In genomic region chr1:52892424-52892823, GRCh38 we compare ENCODE assay signal across 25 cellular contexts. TPM values are rescaled to one million over a fixed set of nuclear protein-coding genes. Genes with fewer than 3 reads are reported as not detected.
DNase-seq lines count a peak whose midpoint lies in the region; ATAC-seq, FAIRE-seq and TF ChIP-seq lines count a peak whose summit lies in the region.
"Had no signal": no experiment of that assay in that cellular context is flagged by ENCODE, and none has a peak within 500 bp of the region (broad histone marks: within the 10 kb centered on the region; RNA-seq: fewer than 3 reads in every experiment).

No MANE protein-coding gene starts in this region.

- H3F3A ChIP-seq in Loucy (ENCODE audit: low read depth): no peaks in the 10 kb centered on the region

- TF ChIP-seq POLR2A in esophagus squamous epithelium (IDR thresholded peaks at IDR 0.05): no peak

- no peaks in the 10 kb centered on the region for H3K9me3 Mint-ChIP-seq in activated CD8-positive, alpha-beta T cell treated with anti-CD3 and anti-CD28 coated beads, Interleukin-2, amount 10 ng/mL, durations not matched to agents 7 days and 5 days (ENCODE audit: insufficient read depth)
- H3K9me3 Mint-ChIP-seq: CD4-positive, alpha-beta T cell; CD8-positive, alpha-beta T cell had no signal

- CTCF ChIA-PET in activated CD8-positive, alpha-beta T cell treated with anti-CD3 and anti-CD28 coated beads, Interleukin-2, amount 10 ng/mL, durations not matched to agents 7 days and 5 days (lab: Charles Lee): interaction anchor here (1.0 to 4.7 kb wide), 2 partner anchors 13 to 29 kb away, joined by 3 to 18 read pairs; partner anchors contain the start of gene ECHDC2

- H3K27ac ChIP-seq in esophagus (ENCODE audit: low read depth in 2 of 2, low read length in 1 of 2): peak overlapping the region; percentile 82 to 86
- peak overlapping the region in 3 of 4 donors; percentile 53 to 79 (median 64) for H3K27ac ChIP-seq in esophagus squamous epithelium
- no peak overlapping the region for H3K27ac ChIP-seq in keratinocyte (ENCODE audit: control insufficient read depth, insufficient read depth, low read length)
- H3K27ac ChIP-seq in foreskin keratinocyte: no peak overlapping the region
- H3K27ac ChIP-seq: 22Rv1; A549; BLaER1 treated with 17β-estradiol and CSF1 and Interleukin-3, amounts not matched to agents 10 nM and 100 nM; C4-2B had no signal

- POLR2A ChIA-PET in activated CD8-positive, alpha-beta T cell treated with anti-CD3 and anti-CD28 coated beads, Interleukin-2, amount 10 ng/mL, durations not matched to agents 7 days and 5 days (lab: Charles Lee): no interaction called here

- no peaks in the 10 kb centered on the region for H3K79me2 ChIP-seq in Loucy (ENCODE audit: insufficient read depth, low read length)
- H3K79me2 ChIP-seq in keratinocyte (ENCODE audit: control insufficient read depth, insufficient read depth, low read length): no peaks in the 10 kb centered on the region

- intact Hi-C loops in esophagus squamous epithelium (cut with DNase I): no loop called here

- 82 to 92% methylated on average over 4 of the region's 4 CpGs for WGBS in esophagus, 2 donors
- WGBS in esophagus squamous epithelium, 2 donors: 50 to 56% methylated on average over 1 to 3 of the region's 4 CpGs

- TF ChIP-seq CTCF in Loucy (conservative IDR thresholded peaks at IDR 0.05; ENCODE audit: low read length) (no peak), esophagus squamous epithelium (IDR thresholded peaks at IDR 0.05) (no peak), keratinocyte (optimal IDR thresholded peaks at IDR 0.05 in 1 of 3, IDR thresholded peaks at IDR 0.05 in 1 of 3, conservative IDR thresholded peaks at IDR 0.05 in 1 of 3; ENCODE audit: extremely low read depth in 1 of 3, insufficient read depth in 2 of 3, low read length in 3 of 3) (no peak), foreskin keratinocyte (conservative IDR thresholded peaks at IDR 0.05) (no peak)

- H3K27ac Mint-ChIP-seq in activated CD8-positive, alpha-beta T cell treated with anti-CD3 and anti-CD28 coated beads, Interleukin-2, amount 10 ng/mL, durations not matched to agents 7 days and 5 days: no peak overlapping the region
- H3K27ac Mint-ChIP-seq: B cell; CD4-positive, alpha-beta T cell; CD8-positive, alpha-beta T cell had no signal

- H3K27me3 Mint-ChIP-seq in activated CD8-positive, alpha-beta T cell treated with anti-CD3 and anti-CD28 coated beads, Interleukin-2, amount 10 ng/mL, durations not matched to agents 7 days and 5 days (ENCODE audit: low read depth): peaks cover 2% of the 10 kb centered on the region
- H3K27me3 Mint-ChIP-seq: B cell; CD4-positive, alpha-beta T cell had no signal

- DNase-seq in esophagus squamous epithelium (lab: John Stamatoyannopoulos, UW): no peak
- no peak for DNase-seq in keratinocyte (ENCODE audit: low read depth, low spot score)
- no peak for DNase-seq in SHP77 (lab: John Stamatoyannopoulos, UW)
- DNase-seq in NCI-H2171 (lab: John Stamatoyannopoulos, UW): no peak
- no peak for DNase-seq in activated CD8-positive, alpha-beta T cell treated with anti-CD3 and anti-CD28 coated beads, Interleukin-2, amount 10 ng/mL, durations not matched to agents 7 days and 5 days
- no peak for DNase-seq in foreskin keratinocyte
- DNase-seq: AML-193; Caco-2; Calu3; CD4-positive, alpha-beta T cell; CD8-positive, alpha-beta T cell; DMS79 treated with DMSO at 0.1 percent for 48 hours; GF-D8 had no signal

- peak; percentile 23 for FAIRE-seq in keratinocyte (lab: Jason Lieb, UNC)
- FAIRE-seq: A549, D721Med, G401.6, GM12891, GM19239 had no signal

- H4K20me1 ChIP-seq in Loucy (ENCODE audit: insufficient read depth, low read length, poor library complexity, severe bottlenecking): no peaks in the 10 kb centered on the region
- H4K20me1 ChIP-seq in keratinocyte (ENCODE audit: control insufficient read depth, extremely low read depth, insufficient read depth, low read length): no peaks in the 10 kb centered on the region
- H4K20me1 ChIP-seq: BLaER1 treated with 17β-estradiol and CSF1 and Interleukin-3, amounts not matched to agents 10 nM and 100 nM had no signal

- H3K36me3 ChIP-seq in Loucy (ENCODE audit: insufficient read depth, low read length) (no peaks in the 10 kb centered on the region), esophagus (ENCODE audit: control insufficient read depth in 2 of 2, insufficient read depth in 2 of 2, low read length in 1 of 2) (peaks cover 0 to 3% of the 10 kb centered on the region in 2 donors), esophagus squamous epithelium (peaks cover 0 to 20% (median 6%) of the 10 kb centered on the region in 3 donors), keratinocyte (ENCODE audit: control insufficient read depth in 2 of 2, extremely low read depth in 1 of 2, insufficient read depth in 2 of 2, low read length in 2 of 2) (peaks cover 2 to 5% of the 10 kb centered on the region in 2 experiments)
- H3K36me3 ChIP-seq: BLaER1 treated with 17β-estradiol and CSF1 and Interleukin-3, amounts not matched to agents 10 nM and 100 nM had no signal

- H3K9ac ChIP-seq in Loucy (ENCODE audit: low read depth, low read length, poor library complexity, severe bottlenecking) (no peak overlapping the region), keratinocyte (ENCODE audit: control insufficient read depth, extremely low read depth, insufficient read depth, low read length) (no peak overlapping the region)
- H3K9ac ChIP-seq: BLaER1 treated with 17β-estradiol and CSF1 and Interleukin-3, amounts not matched to agents 10 nM and 100 nM had no signal

- H3K4me2 ChIP-seq in Loucy (ENCODE audit: low read depth, low read length, poor library complexity, severe bottlenecking) (no peak overlapping the region), keratinocyte (ENCODE audit: control insufficient read depth, extremely low read depth, insufficient read depth, low read depth, low read length) (no peak overlapping the region)
- H3K4me2 ChIP-seq: A549; BLaER1 treated with 17β-estradiol and CSF1 and Interleukin-3, amounts not matched to agents 10 nM and 100 nM had no signal

- H2AFZ ChIP-seq in Loucy (ENCODE audit: low read length) (peak overlapping the region; percentile 51; the same call in 1 of the 2 replicates), keratinocyte (ENCODE audit: control insufficient read depth, low read length) (no peak overlapping the region)

- no peak overlapping the region for H3K4me3 Mint-ChIP-seq in activated CD8-positive, alpha-beta T cell treated with anti-CD3 and anti-CD28 coated beads, Interleukin-2, amount 10 ng/mL, durations not matched to agents 7 days and 5 days
- H3K4me3 Mint-ChIP-seq: B cell; CD4-positive, alpha-beta T cell; CD8-positive, alpha-beta T cell had no signal

- H3K27me3 ChIP-seq in Loucy (ENCODE audit: insufficient read depth, low read length, poor library complexity, severe bottlenecking) (no peaks in the 10 kb centered on the region), esophagus (ENCODE audit: control insufficient read depth in 1 of 2, insufficient read depth in 2 of 2, low read length in 2 of 2) (no peaks in the 10 kb centered on the region), esophagus squamous epithelium (no peaks in the 10 kb centered on the region), keratinocyte (ENCODE audit: control insufficient read depth, extremely low read depth, insufficient read depth, low read length) (no peaks in the 10 kb centered on the region), foreskin keratinocyte (no peaks in the 10 kb centered on the region)
- H3K27me3 ChIP-seq: BLaER1 treated with 17β-estradiol and CSF1 and Interleukin-3, amounts not matched to agents 10 nM and 100 nM had no signal

- no peaks in the 10 kb centered on the region for H3K4me1 Mint-ChIP-seq in activated CD8-positive, alpha-beta T cell treated with anti-CD3 and anti-CD28 coated beads, Interleukin-2, amount 10 ng/mL, durations not matched to agents 7 days and 5 days (ENCODE audit: low read depth)
- H3K4me1 Mint-ChIP-seq: B cell had no signal

- dilution Hi-C loops in keratinocyte (cut with MboI; ENCODE audit: extremely low pct_ligation_motif_present, low sequenced_read_pairs): no loop called here

- H3K9me3 ChIP-seq in Loucy (ENCODE audit: insufficient read depth, low read depth, low read length): no peaks in the 10 kb centered on the region
- no peaks in the 10 kb centered on the region for H3K9me3 ChIP-seq in esophagus (ENCODE audit: control insufficient read depth in 2 of 2, insufficient read depth in 1 of 2, low read depth in 1 of 2, low read length in 1 of 2)
- no peaks in the 10 kb centered on the region for H3K9me3 ChIP-seq in esophagus squamous epithelium
- H3K9me3 ChIP-seq in keratinocyte (ENCODE audit: control insufficient read depth, low read depth, low read length): no peaks in the 10 kb centered on the region
- H3K9me3 ChIP-seq: A549; BLaER1 treated with 17β-estradiol and CSF1 and Interleukin-3, amounts not matched to agents 10 nM and 100 nM; Caco-2 had no signal

- no peaks in the 10 kb centered on the region for H3K9me2 ChIP-seq in Loucy (replicated peaks; ENCODE audit: low read depth, low read length)

- H3K36me3 Mint-ChIP-seq in activated CD8-positive, alpha-beta T cell treated with anti-CD3 and anti-CD28 coated beads, Interleukin-2, amount 10 ng/mL, durations not matched to agents 7 days and 5 days (ENCODE audit: low read depth): no peaks in the 10 kb centered on the region

- H3K4me3 ChIP-seq in Loucy (ENCODE audit: low read length, poor library complexity, severe bottlenecking): no peak overlapping the region
- H3K4me3 ChIP-seq in esophagus (ENCODE audit: low read depth in 1 of 2, low read length in 2 of 2): no peak overlapping the region
- H3K4me3 ChIP-seq in esophagus squamous epithelium: no peak overlapping the region
- H3K4me3 ChIP-seq in keratinocyte (ENCODE audit: control insufficient read depth in 2 of 3, extremely low read depth in 1 of 3, insufficient read depth in 2 of 3, low read depth in 1 of 3, low read length in 3 of 3): no peak overlapping the region
- H3K4me3 ChIP-seq: A549; BLaER1 treated with 17β-estradiol and CSF1 and Interleukin-3, amounts not matched to agents 10 nM and 100 nM had no signal

- H3K4me1 ChIP-seq in Loucy (ENCODE audit: insufficient read depth, low read length, poor library complexity, severe bottlenecking) (no peaks in the 10 kb centered on the region), esophagus (ENCODE audit: control insufficient read depth in 2 of 2, insufficient read depth in 2 of 2, low read length in 1 of 2) (no peaks in the 10 kb centered on the region), esophagus squamous epithelium (peaks cover 0 to 27% (median 4%) of the 10 kb centered on the region in 3 donors), keratinocyte (ENCODE audit: control insufficient read depth, extremely low read depth, insufficient read depth, low read length) (no peaks in the 10 kb centered on the region), foreskin keratinocyte (peaks cover 5% of the 10 kb centered on the region)
- H3K4me1 ChIP-seq: A549; BLaER1 treated with 17β-estradiol and CSF1 and Interleukin-3, amounts not matched to agents 10 nM and 100 nM; Caco-2 had no signal

- no peaks in the 10 kb centered on the region for H3K9me1 ChIP-seq in keratinocyte (ENCODE audit: control insufficient read depth, extremely low read depth, insufficient read depth, low read length)

- ATAC-seq in activated CD8-positive, alpha-beta T cell treated with anti-CD3 and anti-CD28 coated beads, Interleukin-2, amount 10 ng/mL, durations not matched to agents 7 days and 5 days: no peak
- no peak for ATAC-seq in foreskin keratinocyte
- ATAC-seq: A549; CD8-positive, alpha-beta T cell had no signal

RNA-seq across cellular contexts. Expression of gene ECHDC2, which starts 29.1 kb away (rescaled TPM):
- polyA plus RNA-seq in esophagus (100 to 1,000 TPM; 129 to 205 TPM), keratinocyte (28.8 to 66.3 TPM (median 58.6 TPM) in 3 replicates), foreskin keratinocyte (25.3 and 28.9 TPM in 2 replicates)
- total RNA-seq in esophagus squamous epithelium (100 to 1,000 TPM in 1 of 4 donors, 10 to 100 TPM in 3; 57.8 to 101 (median 77.1) TPM), foreskin keratinocyte (26.1 and 26.2 TPM in 2 replicates)
- 35.8 TPM for polyA plus RNA-seq in keratinocyte (2011; ENCODE audit: low read depth)
- polyA plus RNA-seq in keratinocyte (2011; cell fraction: cytosol; rRNA removed): 16.8 and 18.4 TPM in 2 replicates
- polyA plus RNA-seq in keratinocyte (2011; cell fraction: nucleus; rRNA removed): 290 and 319 TPM in 2 replicates
- 24.2 and 49.9 TPM in 2 replicates for polyA plus RNA-seq in keratinocyte (2012; ENCODE audit: low replicate concordance)
- 13.4 to 30.6 TPM (median 28.2 TPM) in 3 replicates for polyA minus RNA-seq in keratinocyte
- 6.1 TPM for polyA minus RNA-seq in keratinocyte (2011; cell fraction: cytosol; rRNA and poly(A)+ RNA removed)
- 35.3 and 54.1 TPM in 2 replicates for polyA minus RNA-seq in keratinocyte (2011; cell fraction: nucleus; rRNA and poly(A)+ RNA removed)
- total RNA-seq in activated CD8-positive, alpha-beta T cell treated with anti-CD3 and anti-CD28 coated beads, Interleukin-2, amount 10 ng/mL, durations not matched to agents 7 days and 5 days: 10 to 100 TPM; 30.0 to 35.3 TPM
- total RNA-seq: A172 had no signal

RNA-seq across cellular contexts. Expression of gene SCP2, which starts 34.7 kb away (rescaled TPM):
- polyA plus RNA-seq in esophagus (100 to 1,000 TPM; 112 to 158 TPM), keratinocyte (75.0 to 116 TPM (median 84.1 TPM) in 3 replicates), foreskin keratinocyte (65.8 and 69.3 TPM in 2 replicates)
- total RNA-seq in esophagus squamous epithelium (100 to 1,000 TPM in 3 of 4 donors, 10 to 100 TPM in 1; 97.8 to 194 (median 118) TPM), foreskin keratinocyte (93.8 and 106 TPM in 2 replicates)
- 106 TPM for polyA plus RNA-seq in keratinocyte (2011; ENCODE audit: low read depth)
- polyA plus RNA-seq in keratinocyte (2011; cell fraction: cytosol; rRNA removed): 84.6 and 132 TPM in 2 replicates
- 50.7 and 69.9 TPM in 2 replicates for polyA plus RNA-seq in keratinocyte (2011; cell fraction: nucleus; rRNA removed)
- 90.3 and 91.1 TPM in 2 replicates for polyA plus RNA-seq in keratinocyte (2012; ENCODE audit: low replicate concordance)
- polyA minus RNA-seq in keratinocyte: 26.0 to 62.6 TPM (median 26.9 TPM) in 3 replicates
- polyA minus RNA-seq in keratinocyte (2011; cell fraction: cytosol; rRNA and poly(A)+ RNA removed): 35.1 TPM
- 17.1 and 35.3 TPM in 2 replicates for polyA minus RNA-seq in keratinocyte (2011; cell fraction: nucleus; rRNA and poly(A)+ RNA removed)
- total RNA-seq in activated CD8-positive, alpha-beta T cell treated with anti-CD3 and anti-CD28 coated beads, Interleukin-2, amount 10 ng/mL, durations not matched to agents 7 days and 5 days: 10 to 100 TPM; 87.2 to 95.9 TPM

RNA-seq across cellular contexts. Expression of gene ZYG11A, which starts 49.9 kb away (rescaled TPM):
- polyA plus RNA-seq in esophagus (under 1 TPM; 0.51 to 0.79 TPM), keratinocyte (0.40 to 0.65 TPM (median 0.64 TPM) in 3 replicates), foreskin keratinocyte (0.78 and 0.89 TPM in 2 replicates)
- total RNA-seq in esophagus squamous epithelium (under 1 TPM; 0.22 to 0.95 (median 0.50) TPM), foreskin keratinocyte (2.5 and 2.8 TPM in 2 replicates)
- polyA plus RNA-seq in keratinocyte (2011; ENCODE audit: low read depth): 0.07 TPM
- polyA plus RNA-seq in keratinocyte (2011; cell fraction: cytosol; rRNA removed): 0.14 and 0.29 TPM in 2 replicates
- polyA plus RNA-seq in keratinocyte (2011; cell fraction: nucleus; rRNA removed): 0.75 and 0.88 TPM in 2 replicates
- 0.11 and 0.56 TPM in 2 replicates for polyA plus RNA-seq in keratinocyte (2012; ENCODE audit: low replicate concordance)
- polyA minus RNA-seq in keratinocyte: 0.10 to 1.2 TPM (median 0.76 TPM) in 3 replicates
- polyA minus RNA-seq in keratinocyte (2011; cell fraction: cytosol; rRNA and poly(A)+ RNA removed): 0.58 TPM
- 0.63 and 0.85 TPM in 2 replicates for polyA minus RNA-seq in keratinocyte (2011; cell fraction: nucleus; rRNA and poly(A)+ RNA removed)
- total RNA-seq in activated CD8-positive, alpha-beta T cell treated with anti-CD3 and anti-CD28 coated beads, Interleukin-2, amount 10 ng/mL, durations not matched to agents 7 days and 5 days: under 1 TPM; 0.13 to 0.16 TPM
- total RNA-seq: Calu3 had no signal

Comparison
In these comparisons a context has a peak if more than half of its experiments do, and no peak if none do; other contexts are left out.
1. H3K27ac ChIP-seq: peak in esophagus (2 of 2) and esophagus squamous epithelium (3 of 4); none in keratinocyte (single experiment) and foreskin keratinocyte (single experiment).